In genomic region chr9:128903871-128904371, GRCh38 we compare ENCODE assay signal across 12 cellular contexts. TPM values are rescaled to one million over a fixed set of nuclear protein-coding genes. Genes with fewer than 3 reads are reported as not detected.
DNase-seq lines count a peak whose midpoint lies in the region; ATAC-seq and TF ChIP-seq lines count a peak whose summit lies in the region.
"Had no signal": no experiment of that assay in that cellular context is flagged by ENCODE, and none has a peak within 500 bp of the region (broad histone marks: within the 10 kb centered on the region; RNA-seq: fewer than 3 reads in every experiment).

No MANE protein-coding gene starts in this region.

- POLR2A ChIA-PET in MCF 10A (lab: Yijun Ruan, JAX) = interaction anchor here (1.1 to 4.8 kb wide), 3 partner anchors 8 to 22 kb away, joined by 6 to 26 read pairs (median 7); partner anchors contain the start of genes KYAT1 and LRRC8A
- POLR2A ChIA-PET in naive thymus-derived CD8-positive, alpha-beta T cell (lab: Charles Lee) = interaction anchor here (0.7 to 7.6 kb wide), 8 partner anchors 8 to 33 kb away, joined by 3 to 87 read pairs (median 9); partner anchors contain the start of genes KYAT1, LRRC8A and PHYHD1

- no peak overlapping the region for H3K4me3 Mint-ChIP-seq in T-helper 1 cell treated with Interleukin-12 subunit alpha and Interleukin-12 subunit beta and Interleukin-4 antibody, amounts not matched to agents 30 μg/mL and 1 μg/mL, for 36 hours
- H3K4me3 Mint-ChIP-seq in IgD-negative memory B cell (no peak overlapping the region), MCF 10A (ENCODE audit: unreplicated experiment) (no peak overlapping the region)
- peak overlapping the region in 7 of 10 donors; percentile 4 to 88 (median 79) for H3K4me3 Mint-ChIP-seq in naive thymus-derived CD8-positive, alpha-beta T cell

- H3K36me3 Mint-ChIP-seq in T-helper 1 cell treated with Interleukin-12 subunit alpha and Interleukin-12 subunit beta and Interleukin-4 antibody, amounts not matched to agents 30 μg/mL and 1 μg/mL, for 36 hours (ENCODE audit: low read depth) = peaks cover 27% of the 10 kb centered on the region
- H3K36me3 Mint-ChIP-seq in IgD-negative memory B cell (peaks cover 8% of the 10 kb centered on the region), MCF 10A (ENCODE audit: insufficient read depth, unreplicated experiment) (peaks cover 16% of the 10 kb centered on the region)
- H3K36me3 Mint-ChIP-seq in naive thymus-derived CD8-positive, alpha-beta T cell = peaks cover 0 to 19% (median 15%) of the 10 kb centered on the region in 3 donors

- no peaks in the 10 kb centered on the region for H3K27me3 Mint-ChIP-seq in T-helper 1 cell treated with Interleukin-12 subunit alpha and Interleukin-12 subunit beta and Interleukin-4 antibody, amounts not matched to agents 30 μg/mL and 1 μg/mL, for 36 hours (ENCODE audit: low read depth)
- H3K27me3 Mint-ChIP-seq in IgD-negative memory B cell (no peaks in the 10 kb centered on the region), MCF 10A (ENCODE audit: insufficient read depth, unreplicated experiment) (no peaks in the 10 kb centered on the region)
- H3K27me3 Mint-ChIP-seq in naive thymus-derived CD8-positive, alpha-beta T cell = no peaks in the 10 kb centered on the region

- H3K9me3 Mint-ChIP-seq in T-helper 1 cell treated with Interleukin-12 subunit alpha and Interleukin-12 subunit beta and Interleukin-4 antibody, amounts not matched to agents 30 μg/mL and 1 μg/mL, for 36 hours = no peaks in the 10 kb centered on the region
- H3K9me3 Mint-ChIP-seq in IgD-negative memory B cell = no peaks in the 10 kb centered on the region
- H3K9me3 Mint-ChIP-seq in MCF 10A (ENCODE audit: unreplicated experiment) = no peaks in the 10 kb centered on the region
- no peaks in the 10 kb centered on the region for H3K9me3 Mint-ChIP-seq in naive thymus-derived CD8-positive, alpha-beta T cell

- H3K4me1 Mint-ChIP-seq in T-helper 1 cell treated with Interleukin-12 subunit alpha and Interleukin-12 subunit beta and Interleukin-4 antibody, amounts not matched to agents 30 μg/mL and 1 μg/mL, for 36 hours (ENCODE audit: low read depth) = peaks cover 52% of the 10 kb centered on the region
- H3K4me1 Mint-ChIP-seq in IgD-negative memory B cell (peaks cover 22 to 24% (median 23%) of the 10 kb centered on the region in 3 donors), MCF 10A (ENCODE audit: insufficient read depth, unreplicated experiment) (peaks cover 28% of the 10 kb centered on the region)
- peaks cover 23 to 72% (median 54%) of the 10 kb centered on the region in 4 donors for H3K4me1 Mint-ChIP-seq in naive thymus-derived CD8-positive, alpha-beta T cell

- no peak for TF ChIP-seq CTCF in MCF 10A (IDR thresholded peaks at IDR 0.05; ENCODE audit: unreplicated experiment)

- BruUV-seq in MCF 10A (replicated peaks; lab: Mats Ljungman, UMichigan) = no TSS peak

- CTCF ChIA-PET in MCF 10A (lab: Yijun Ruan, JAX) = no interaction called here

- no peak for DNase-seq in T-helper 1 cell
- peak; percentile 51 for DNase-seq in MCF 10A (ENCODE audit: unreplicated experiment)
- no peak for DNase-seq in naive thymus-derived CD8-positive, alpha-beta T cell
- no peak for DNase-seq in cerebellum (ENCODE audit: low spot score)
- DNase-seq in NOMO-1 treated with dmso at 0.1 percent for 144 hours (lab: John Stamatoyannopoulos, UW; ENCODE audit: unreplicated experiment) = no peak
- DNase-seq in NCI-H1417 treated with DMSO at 0.1 percent for 48 hours (lab: John Stamatoyannopoulos, UW) = no peak
- DNase-seq: activated effector memory CD4-positive, alpha-beta T cell treated with anti-CD3 and anti-CD28 coated beads, Interleukin-2, amount 50 U/mL, for 16 hours; DMS79; retina; thyroid gland had no signal

- peak overlapping the region; percentile 96 for H3K27ac Mint-ChIP-seq in T-helper 1 cell treated with Interleukin-12 subunit alpha and Interleukin-12 subunit beta and Interleukin-4 antibody, amounts not matched to agents 30 μg/mL and 1 μg/mL, for 36 hours
- peak overlapping the region; percentile 39 to 98 (median 78) for H3K27ac Mint-ChIP-seq in IgD-negative memory B cell
- peak overlapping the region; percentile 64 for H3K27ac Mint-ChIP-seq in MCF 10A (ENCODE audit: low read depth, unreplicated experiment)
- H3K27ac Mint-ChIP-seq in naive thymus-derived CD8-positive, alpha-beta T cell = peak overlapping the region; percentile 87 to 99 (median 96)

- intact Hi-C loops in MCF 10A (cut with micrococcal nuclease) = no loop called here

- ATAC-seq in naive thymus-derived CD8-positive, alpha-beta T cell = no peak

RNA-seq across cellular contexts. Expression of gene PHYHD1, which starts 16.9 kb away (rescaled TPM):
- 1.0 TPM for polyA plus RNA-seq in IgD-negative memory B cell
- 0.70 and 2.0 TPM in 2 replicates for total RNA-seq in MCF 10A (2022)
- 1 to 10 TPM; 6.9 to 8.2 TPM for total RNA-seq in naive thymus-derived CD8-positive, alpha-beta T cell
- polyA plus RNA-seq in naive thymus-derived CD8-positive, alpha-beta T cell = 1 to 10 TPM; 2.6 to 7.4 (median 6.2) TPM
- 1.1 TPM for total RNA-seq in cerebellum

RNA-seq across cellular contexts. Expression of gene LRRC8A, which starts 22.0 kb away (rescaled TPM):
- polyA plus RNA-seq in IgD-negative memory B cell = 26.2 TPM
- total RNA-seq in MCF 10A (2022) (30.9 and 31.6 TPM in 2 replicates), cerebellum (26.0 TPM)
- 10 to 100 TPM; 27.5 to 29.4 TPM for total RNA-seq in naive thymus-derived CD8-positive, alpha-beta T cell
- polyA plus RNA-seq in naive thymus-derived CD8-positive, alpha-beta T cell = 10 to 100 TPM; 17.4 to 36.7 (median 22.1) TPM

RNA-seq across cellular contexts. Expression of gene KYAT1, which starts 22.2 kb away (rescaled TPM):
- polyA plus RNA-seq in IgD-negative memory B cell = 11.4 TPM
- total RNA-seq in MCF 10A (2022) (3.8 and 5.7 TPM in 2 replicates), cerebellum (9.3 TPM)
- total RNA-seq in naive thymus-derived CD8-positive, alpha-beta T cell = 10 to 100 TPM; 15.1 to 15.9 TPM
- 10 to 100 TPM in 2 of 3 donors, 1 to 10 TPM in 1; 9.3 to 10.8 (median 10.4) TPM for polyA plus RNA-seq in naive thymus-derived CD8-positive, alpha-beta T cell

RNA-seq across cellular contexts. Expression of gene DOLK, which starts 43.5 kb away (rescaled TPM):
- 8.5 TPM for polyA plus RNA-seq in IgD-negative memory B cell
- total RNA-seq in MCF 10A (2022) (12.0 and 16.9 TPM in 2 replicates), cerebellum (10.1 TPM)
- 10 to 100 TPM; 10.3 to 11.1 TPM for total RNA-seq in naive thymus-derived CD8-positive, alpha-beta T cell
- 1 to 10 TPM; 9.0 to 9.2 (median 9.1) TPM for polyA plus RNA-seq in naive thymus-derived CD8-positive, alpha-beta T cell

RNA-seq across cellular contexts. Expression of gene NUP188, which starts 43.6 kb away (rescaled TPM):
- 21.9 TPM for polyA plus RNA-seq in IgD-negative memory B cell
- 47.3 and 54.9 TPM in 2 replicates for total RNA-seq in MCF 10A (2022)
- 10 to 100 TPM; 68.8 to 79.6 TPM for total RNA-seq in naive thymus-derived CD8-positive, alpha-beta T cell
- 10 to 100 TPM; 21.9 to 36.8 (median 29.8) TPM for polyA plus RNA-seq in naive thymus-derived CD8-positive, alpha-beta T cell
- total RNA-seq in cerebellum = 48.0 TPM

Comparison
In these comparisons a context has a peak if more than half of its experiments do, and no peak if none do; other contexts are left out.
1. H3K4me3 Mint-ChIP-seq: peak in naive thymus-derived CD8-positive, alpha-beta T cell (7 of 10); none in T-helper 1 cell treated with Interleukin-12 subunit alpha and Interleukin-12 subunit beta and Interleukin-4 antibody, amounts not matched to agents 30 μg/mL and 1 μg/mL, for 36 hours (single experiment), IgD-negative memory B cell (0 of 4) and MCF 10A (single experiment).
2. Peak in every context shown above with its lines, with median percentiles within 50 percentile points of each other: H3K27ac Mint-ChIP-seq.